ENCODE assay signal across 12 cellular contexts in the genomic region with DNA sequence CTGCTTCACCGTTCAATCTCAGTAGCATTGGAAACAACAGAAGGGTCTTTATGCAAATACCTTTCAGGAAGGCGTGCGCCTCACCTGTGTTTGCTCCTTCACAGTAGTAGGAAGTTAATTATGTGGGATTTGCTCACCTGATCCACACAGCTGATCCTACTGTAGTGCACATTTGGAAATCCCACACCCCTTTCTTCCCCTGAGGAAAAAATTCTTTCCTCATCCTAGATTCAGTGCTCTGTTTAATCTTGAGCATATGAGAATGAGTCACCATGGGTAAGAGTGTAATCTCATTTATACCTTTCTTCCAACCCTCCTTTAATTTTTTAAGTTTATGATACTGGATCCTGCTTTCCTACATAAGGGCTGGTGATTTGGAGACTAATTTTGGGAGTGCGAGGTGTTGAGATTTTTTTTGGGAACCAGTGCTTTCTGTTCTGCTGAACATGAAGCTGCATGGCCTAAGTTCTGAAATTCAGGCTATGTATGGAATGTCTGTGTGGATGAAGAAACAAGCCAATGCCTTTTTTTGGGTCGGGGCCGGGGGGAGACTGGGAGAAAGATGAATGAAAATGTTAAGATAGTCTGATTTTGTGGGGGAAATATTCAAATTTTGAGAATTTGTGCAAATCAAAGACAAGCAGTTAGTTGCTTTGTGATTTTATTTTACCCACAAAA. TPM values are rescaled to one million over a fixed set of nuclear protein-coding genes. Genes with fewer than 3 reads are reported as not detected.
DNase-seq lines count a peak whose midpoint lies in the region; ATAC-seq, FAIRE-seq and TF ChIP-seq lines count a peak whose summit lies in the region.
"Had no signal": no experiment of that assay in that cellular context is flagged by ENCODE, and none has a peak within 500 bp of the region (broad histone marks: within the 10 kb centered on the region; RNA-seq: fewer than 3 reads in every experiment).

No MANE protein-coding gene starts in this region.

- H3K4me3 ChIP-seq in left lung: no peak overlapping the region
- H3K4me3 ChIP-seq in tibial nerve: peak overlapping the region in 1 of 4 donors; percentile 18
- no peak overlapping the region for H3K4me3 ChIP-seq in Peyer's patch

- H3K27me3 Mint-ChIP-seq in IgD-negative memory B cell (peaks cover 6% of the 10 kb centered on the region), MCF 10A (ENCODE audit: insufficient read depth, unreplicated experiment) (no peaks in the 10 kb centered on the region)

- H3K27ac ChIP-seq in left lung: peak overlapping the region in 1 of 2 donors; percentile 47
- peak overlapping the region in 3 of 4 donors; percentile 34 to 74 (median 36) for H3K27ac ChIP-seq in tibial nerve
- H3K27ac ChIP-seq in Peyer's patch: peak overlapping the region in 1 of 4 donors; percentile 61

- CTCF ChIA-PET in MCF 10A (lab: Yijun Ruan, JAX): interaction anchor here (0.7 to 0.9 kb wide), 2 partner anchors 9 to 36 kb away, joined by 4 to 7 read pairs; no protein-coding TSS in a partner anchor

- intact Hi-C loops in MCF 10A (cut with micrococcal nuclease) (no loop called here), left lung (cut with DNase I) (no loop called here)

- peak; percentile 33 for ATAC-seq in left lung
- ATAC-seq in GM18520 (IDR thresholded peaks at IDR 0.05; ENCODE audit: unreplicated experiment): no peak
- ATAC-seq: activated CD4-positive, CD25-positive, alpha-beta regulatory T cell treated with anti-CD3 and anti-CD28 coated beads, Interleukin-2, amount 50 U/mL, for 24 hours; activated naive CD8-positive, alpha-beta T cell treated with anti-CD3 and anti-CD28 coated beads, Interleukin-2, amount 50 U/mL, for 24 hours had no signal

- POLR2A ChIA-PET in MCF 10A (lab: Yijun Ruan, JAX): interaction anchor here (0.6 to 8.6 kb wide), 6 partner anchors 10 to 39 kb away, joined by 3 to 66 read pairs (median 8); a partner anchor contains a TSS

- H3K36me3 ChIP-seq in left lung: no peaks in the 10 kb centered on the region
- H3K36me3 ChIP-seq in tibial nerve: no peaks in the 10 kb centered on the region
- H3K36me3 ChIP-seq in Peyer's patch: no peaks in the 10 kb centered on the region

- H3K4me1 ChIP-seq in left lung (peaks cover 56 to 85% of the 10 kb centered on the region in 2 donors), tibial nerve (peaks cover 8 to 99% (median 68%) of the 10 kb centered on the region in 4 donors), Peyer's patch (peaks cover 0 to 88% (median 12%) of the 10 kb centered on the region in 4 donors)

- no peak for FAIRE-seq in urothelium cell line (lab: Jason Lieb, UNC)

- H3K27ac Mint-ChIP-seq in IgD-negative memory B cell (peak overlapping the region in 2 of 3 donors; percentile 20 to 60), MCF 10A (ENCODE audit: low read depth, unreplicated experiment) (peak overlapping the region; percentile 80)
- H3K27ac Mint-ChIP-seq: activated naive CD8-positive, alpha-beta T cell treated with anti-CD3 and anti-CD28 coated beads, Interleukin-2, amount 50 U/mL, for 24 hours had no signal

- H3K9me3 ChIP-seq in left lung (no peaks in the 10 kb centered on the region), tibial nerve (no peaks in the 10 kb centered on the region), Peyer's patch (no peaks in the 10 kb centered on the region)

- TF ChIP-seq POLR2A in tibial nerve (IDR thresholded peaks at IDR 0.05): no peak
- no peak for TF ChIP-seq POLR2A in Peyer's patch (IDR thresholded peaks at IDR 0.05)

- H3K36me3 Mint-ChIP-seq in IgD-negative memory B cell (no peaks in the 10 kb centered on the region), MCF 10A (ENCODE audit: insufficient read depth, unreplicated experiment) (no peaks in the 10 kb centered on the region)

- TF ChIP-seq EP300 in tibial nerve (IDR thresholded peaks at IDR 0.05): no peak

- H3K9me3 Mint-ChIP-seq in IgD-negative memory B cell (no peaks in the 10 kb centered on the region), MCF 10A (ENCODE audit: unreplicated experiment) (no peaks in the 10 kb centered on the region)

- H3K4me1 Mint-ChIP-seq in IgD-negative memory B cell (peaks cover 25 to 35% (median 28%) of the 10 kb centered on the region in 3 donors), MCF 10A (ENCODE audit: insufficient read depth, unreplicated experiment) (peaks cover 51% of the 10 kb centered on the region)

- no peak for TF ChIP-seq CTCF in MCF 10A (IDR thresholded peaks at IDR 0.05; ENCODE audit: unreplicated experiment)
- TF ChIP-seq CTCF in left lung (IDR thresholded peaks at IDR 0.05): no peak
- TF ChIP-seq CTCF in tibial nerve (IDR thresholded peaks at IDR 0.05): no peak
- TF ChIP-seq CTCF in Peyer's patch (IDR thresholded peaks at IDR 0.05): no peak

- H3K4me3 Mint-ChIP-seq in IgD-negative memory B cell (peak overlapping the region in 1 of 4 donors; percentile 2), MCF 10A (ENCODE audit: unreplicated experiment) (no peak overlapping the region)
- H3K4me3 Mint-ChIP-seq: activated naive CD8-positive, alpha-beta T cell treated with anti-CD3 and anti-CD28 coated beads, Interleukin-2, amount 50 U/mL, for 24 hours had no signal

- 49 to 55% methylated on average over 6 of the region's 6 CpGs for WGBS in tibial nerve, 2 donors

- DNase-seq in MCF 10A (ENCODE audit: unreplicated experiment) (peak; percentile 76), left lung (no peak), tibial nerve (ENCODE audit: low spot score in 2 of 2) (no peak), Peyer's patch (no peak), urothelium cell line (ENCODE audit: low spot score) (no peak), UCSD-AML1 (lab: John Stamatoyannopoulos, UW; ENCODE audit: unreplicated experiment) (no peak)
- DNase-seq: activated naive CD8-positive, alpha-beta T cell treated with anti-CD3 and anti-CD28 coated beads, Interleukin-2, amount 50 U/mL, for 24 hours; H7; NCI-H524 treated with DMSO at 0.1 percent for 48 hours had no signal

- no peaks in the 10 kb centered on the region for H3K27me3 ChIP-seq in left lung
- H3K27me3 ChIP-seq in tibial nerve: no peaks in the 10 kb centered on the region
- no peaks in the 10 kb centered on the region for H3K27me3 ChIP-seq in Peyer's patch

- no TSS peak for BruUV-seq in MCF 10A (replicated peaks; lab: Mats Ljungman, UMichigan)

RNA-seq across cellular contexts. Expression of a gene that starts 19.0 kb away (rescaled TPM):
- polyA plus RNA-seq in IgD-negative memory B cell: 2.1 TPM
- total RNA-seq in MCF 10A (2022) (5.9 and 7.6 TPM in 2 replicates), left lung (10 to 100 TPM; 43.5 to 54.1 TPM), tibial nerve (100 to 1,000 TPM in 1 of 4 donors, 10 to 100 TPM in 3; 50.7 to 123 (median 81.4) TPM), Peyer's patch (10 to 100 TPM; 31.9 to 76.7 (median 40.5) TPM)
